2 cellular contexts compared by ENCODE assay signal in the genomic region with DNA sequence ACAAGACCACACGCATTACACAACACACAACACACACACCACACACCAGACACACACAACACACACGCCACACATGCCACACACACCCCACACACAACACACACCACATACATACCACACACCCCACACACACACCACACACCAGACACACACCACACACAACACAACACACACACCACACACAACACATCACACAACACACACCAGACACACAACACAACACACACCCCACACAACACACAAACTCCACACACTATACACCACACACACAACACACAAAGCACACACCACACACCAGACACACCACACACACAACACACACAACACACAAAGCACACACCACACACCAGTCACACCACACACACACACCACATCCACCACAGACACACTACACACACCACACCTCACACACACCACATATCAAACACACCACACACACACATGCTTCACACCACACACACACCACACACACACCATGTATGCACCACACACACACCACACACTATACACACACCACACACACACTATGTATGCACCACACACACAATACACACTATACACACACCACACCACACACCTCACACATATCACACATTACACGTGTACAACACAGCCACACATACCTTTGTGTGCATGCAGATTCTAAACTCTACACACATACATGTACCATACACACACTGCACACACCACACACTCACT.
TF ChIP-seq lines count a peak whose summit lies in the region.

No MANE protein-coding gene starts in this region.

TF ChIP-seq in IMR-90, 13 proteins besides CTCF, POLR2A, EP300 and RAD21:
- TF ChIP-seq CHD1 (IDR thresholded peaks at IDR 0.05; ENCODE audit: low read depth, low read length) (no peak), FOS (IDR thresholded peaks at IDR 0.05; ENCODE audit: low read depth, low read length) (no peak), BHLHE40 (IDR thresholded peaks at IDR 0.05; ENCODE audit: low read depth, low read length) (no peak), RFX5 (IDR thresholded peaks at IDR 0.05; ENCODE audit: low read depth, low read length) (no peak)
TF ChIP-seq in IMR-90: peak in this region for 0.

TF ChIP-seq in H1, 55 proteins besides CTCF, POLR2A, EP300 and RAD21:
- no peak for TF ChIP-seq SP4 (IDR thresholded peaks at IDR 0.05; ENCODE audit: low read length)
- no peak for TF ChIP-seq MAFK (IDR thresholded peaks at IDR 0.05; ENCODE audit: low read depth, low read length)
- TF ChIP-seq RBBP5 (IDR thresholded peaks at IDR 0.05; ENCODE audit: borderline replicate concordance, low read depth, low read length): no peak
- no peak for TF ChIP-seq SUZ12 (IDR thresholded peaks at IDR 0.05; ENCODE audit: low read length)
- no peak for TF ChIP-seq SP2 (IDR thresholded peaks at IDR 0.05; ENCODE audit: low read length)
